In genomic region chr16:22323998-22324786, GRCh38 we compare ENCODE assay signal across 24 cellular contexts. TPM values are rescaled to one million over a fixed set of nuclear protein-coding genes. Genes with fewer than 3 reads are reported as not detected.
DNase-seq lines count a peak whose midpoint lies in the region; TF ChIP-seq lines count a peak whose summit lies in the region.
"Had no signal": no experiment of that assay in that cellular context is flagged by ENCODE, and none has a peak within 500 bp of the region (broad histone marks: within the 10 kb centered on the region; RNA-seq: fewer than 3 reads in every experiment).

No MANE protein-coding gene starts in this region.

- no peak overlapping the region for H2AFZ ChIP-seq in hepatocyte

- H3K9me3 ChIP-seq in HEK293 (ENCODE audit: control insufficient read depth, insufficient read depth, low read depth, low read length) (no peaks in the 10 kb centered on the region), endodermal cell (ENCODE audit: control insufficient read depth, low read length) (no peaks in the 10 kb centered on the region), MG63 (no peaks in the 10 kb centered on the region), hepatocyte (ENCODE audit: low read depth) (no peaks in the 10 kb centered on the region)
- H3K9me3 ChIP-seq in CD8-positive, alpha-beta memory T cell (ENCODE audit: low read length), result no peaks in the 10 kb centered on the region
- H3K9me3 ChIP-seq: BLaER1 treated with 17β-estradiol and CSF1 and Interleukin-3, amounts not matched to agents 10 nM and 100 nM; heart left ventricle; lower lobe of right lung; prostate gland; sigmoid colon; SK-N-SH; testis; uterus had no signal

- CTCF ChIA-PET in HEK293 (lab: Yijun Ruan, JAX), result no interaction called here
- CTCF ChIA-PET in CD8-positive, alpha-beta memory T cell (lab: Charles Lee), result interaction anchor here (0.8 to 1.2 kb wide), 2 partner anchors 24 to 29 kb away, joined by 3 to 4 read pairs; no protein-coding TSS in a partner anchor

- H3K4me2 ChIP-seq in hepatocyte, result no peak overlapping the region
- H3K4me2 ChIP-seq: BLaER1 treated with 17β-estradiol and CSF1 and Interleukin-3, amounts not matched to agents 10 nM and 100 nM; SK-N-SH had no signal

- H3K27me3 ChIP-seq in endodermal cell (ENCODE audit: control insufficient read depth, insufficient read depth, low read length, poor library complexity, severe bottlenecking) (no peaks in the 10 kb centered on the region), MG63 (no peaks in the 10 kb centered on the region), hepatocyte (no peaks in the 10 kb centered on the region)
- no peaks in the 10 kb centered on the region for H3K27me3 ChIP-seq in CD8-positive, alpha-beta memory T cell (ENCODE audit: insufficient read depth, low read length, poor library complexity, severe bottlenecking)
- H3K27me3 ChIP-seq: BLaER1 treated with 17β-estradiol and CSF1 and Interleukin-3, amounts not matched to agents 10 nM and 100 nM; heart left ventricle; sigmoid colon; testis; uterus had no signal

- H3K36me3 ChIP-seq in HEK293 (ENCODE audit: control insufficient read depth in 2 of 2, insufficient read depth in 1 of 2, low read length in 2 of 2), result peaks cover 6 to 89% of the 10 kb centered on the region in 2 experiments; a peak in 2 of 3 replicates
- peaks cover 63% of the 10 kb centered on the region for H3K36me3 ChIP-seq in endodermal cell (ENCODE audit: control insufficient read depth, insufficient read depth, low read length)
- H3K36me3 ChIP-seq in CD8-positive, alpha-beta memory T cell (ENCODE audit: insufficient read depth, low read length), result peaks cover 56% of the 10 kb centered on the region
- peaks cover 95% of the 10 kb centered on the region for H3K36me3 ChIP-seq in MG63
- no peaks in the 10 kb centered on the region for H3K36me3 ChIP-seq in hepatocyte (replicated peaks; ENCODE audit: insufficient read depth, low read depth)
- H3K36me3 ChIP-seq: uterus had no signal

- H4K20me1 ChIP-seq in hepatocyte (ENCODE audit: insufficient read depth, poor library complexity, severe bottlenecking), result peaks cover 3% of the 10 kb centered on the region

- no peak overlapping the region for H3K9ac ChIP-seq in endodermal cell (ENCODE audit: extremely low read depth, low read length, poor library complexity, severe bottlenecking)
- H3K9ac ChIP-seq: BLaER1 treated with 17β-estradiol and CSF1 and Interleukin-3, amounts not matched to agents 10 nM and 100 nM; SK-N-SH had no signal

- no peak for DNase-seq in activated naive CD8-positive, alpha-beta T cell treated with anti-CD3 and anti-CD28 coated beads for 36 hours
- DNase-seq in endodermal cell (peak; percentile 34), progenitor cell of endocrine pancreas (ENCODE audit: low spot score, unreplicated experiment) (no peak), MG63 (no peak), hepatocyte (ENCODE audit: low spot score) (no peak)
- DNase-seq in CD8-positive, alpha-beta memory T cell, result no peak
- DNase-seq: activated CD4-positive, alpha-beta T cell treated with anti-CD3 and anti-CD28 coated beads for 48 hours; activated effector memory CD4-positive, alpha-beta T cell treated with Interleukin-2 at 50 U/mL for 16 hours; effector memory CD4-positive, alpha-beta T cell; heart left ventricle; lower lobe of right lung; MV-4-11; NCI-H510A; sigmoid colon; SK-N-SH; stimulated activated CD4-positive, alpha-beta T cell treated with anti-CD3 and anti-CD28 coated beads, Interleukin-4, amount 100 ng/mL, for 4 hours; stimulated activated naive CD4-positive, alpha-beta T cell; testis; uterus had no signal

- H3K9me2 ChIP-seq in hepatocyte (replicated peaks; ENCODE audit: insufficient read depth), result no peaks in the 10 kb centered on the region
- H3K9me2 ChIP-seq: SK-N-SH had no signal

- H3K4me3 Mint-ChIP-seq in activated naive CD8-positive, alpha-beta T cell, result no peak overlapping the region
- no peak overlapping the region for H3K4me3 Mint-ChIP-seq in activated naive CD8-positive, alpha-beta T cell treated with anti-CD3 and anti-CD28 coated beads for 36 hours
- H3K4me3 Mint-ChIP-seq in endodermal cell, result no peak overlapping the region
- no peak overlapping the region for H3K4me3 Mint-ChIP-seq in progenitor cell of endocrine pancreas (ENCODE audit: low read depth)
- no peak overlapping the region for H3K4me3 Mint-ChIP-seq in CD8-positive, alpha-beta memory T cell

- H3K4me1 Mint-ChIP-seq in activated naive CD8-positive, alpha-beta T cell (ENCODE audit: low read depth), result peaks cover 14% of the 10 kb centered on the region
- peaks cover 7% of the 10 kb centered on the region for H3K4me1 Mint-ChIP-seq in activated naive CD8-positive, alpha-beta T cell treated with anti-CD3 and anti-CD28 coated beads for 36 hours
- H3K4me1 Mint-ChIP-seq in endodermal cell, result no peaks in the 10 kb centered on the region
- no peaks in the 10 kb centered on the region for H3K4me1 Mint-ChIP-seq in progenitor cell of endocrine pancreas (ENCODE audit: low read depth)
- H3K4me1 Mint-ChIP-seq in CD8-positive, alpha-beta memory T cell, result peaks cover 5 to 17% (median 9%) of the 10 kb centered on the region in 3 donors

- no peaks in the 10 kb centered on the region for H3K27me3 Mint-ChIP-seq in activated naive CD8-positive, alpha-beta T cell
- no peaks in the 10 kb centered on the region for H3K27me3 Mint-ChIP-seq in activated naive CD8-positive, alpha-beta T cell treated with anti-CD3 and anti-CD28 coated beads for 36 hours
- H3K27me3 Mint-ChIP-seq in endodermal cell (ENCODE audit: insufficient read depth) (no peaks in the 10 kb centered on the region), progenitor cell of endocrine pancreas (no peaks in the 10 kb centered on the region)
- H3K27me3 Mint-ChIP-seq in CD8-positive, alpha-beta memory T cell, result no peaks in the 10 kb centered on the region

- TF ChIP-seq CTCF in HEK293 (tag by site-specific recombination; IDR thresholded peaks at IDR 0.05), result no peak
- TF ChIP-seq CTCF in endodermal cell (conservative IDR thresholded peaks at IDR 0.05), result no peak
- TF ChIP-seq CTCF in progenitor cell of endocrine pancreas (IDR thresholded peaks at IDR 0.05; ENCODE audit: unreplicated experiment), result no peak
- no peak for TF ChIP-seq CTCF in hepatocyte (IDR thresholded peaks at IDR 0.05; ENCODE audit: poor library complexity)

- H3K4me3 ChIP-seq in HEK293 (ENCODE audit: low read depth, low read length) (no peak overlapping the region), endodermal cell (ENCODE audit: low read length) (no peak overlapping the region), MG63 (no peak overlapping the region), hepatocyte (no peak overlapping the region)
- H3K4me3 ChIP-seq in CD8-positive, alpha-beta memory T cell (ENCODE audit: low read length), result no peak overlapping the region
- H3K4me3 ChIP-seq: BLaER1 treated with 17β-estradiol and CSF1 and Interleukin-3, amounts not matched to agents 10 nM and 100 nM; heart left ventricle; lower lobe of right lung; prostate gland; sigmoid colon; testis; uterus had no signal

- POLR2A ChIA-PET in HEK293 (lab: Yijun Ruan, JAX), result no interaction called here
- POLR2A ChIA-PET in CD8-positive, alpha-beta memory T cell (lab: Charles Lee), result no interaction called here

- H3K79me2 ChIP-seq in hepatocyte, result peaks cover 4% of the 10 kb centered on the region

- peak overlapping the region; percentile 34 for H3K27ac Mint-ChIP-seq in activated naive CD8-positive, alpha-beta T cell
- H3K27ac Mint-ChIP-seq in activated naive CD8-positive, alpha-beta T cell treated with anti-CD3 and anti-CD28 coated beads for 36 hours, result no peak overlapping the region
- H3K27ac Mint-ChIP-seq in endodermal cell, result no peak overlapping the region
- H3K27ac Mint-ChIP-seq in progenitor cell of endocrine pancreas, result peak overlapping the region; percentile 52
- H3K27ac Mint-ChIP-seq in CD8-positive, alpha-beta memory T cell, result peak overlapping the region in 1 of 8 donors; percentile 41

- no peak overlapping the region for H3K27ac ChIP-seq in HEK293 (ENCODE audit: extremely low read depth, low read depth, low read length)
- H3K27ac ChIP-seq in endodermal cell (ENCODE audit: low read depth, low read length), result no peak overlapping the region
- no peak overlapping the region for H3K27ac ChIP-seq in CD8-positive, alpha-beta memory T cell (ENCODE audit: low read depth, low read length)
- H3K27ac ChIP-seq in hepatocyte, result no peak overlapping the region
- H3K27ac ChIP-seq: BLaER1 treated with 17β-estradiol and CSF1 and Interleukin-3, amounts not matched to agents 10 nM and 100 nM; heart left ventricle; lower lobe of right lung; prostate gland; sigmoid colon; testis; uterus; VCaP had no signal

- H3K4me1 ChIP-seq in HEK293 (ENCODE audit: control insufficient read depth, insufficient read depth, low read length) (no peaks in the 10 kb centered on the region), endodermal cell (ENCODE audit: control insufficient read depth, insufficient read depth, low read length) (no peaks in the 10 kb centered on the region), hepatocyte (ENCODE audit: insufficient read depth) (no peaks in the 10 kb centered on the region)
- peaks cover 4% of the 10 kb centered on the region for H3K4me1 ChIP-seq in CD8-positive, alpha-beta memory T cell (ENCODE audit: insufficient read depth, low read length)
- H3K4me1 ChIP-seq: BLaER1 treated with 17β-estradiol and CSF1 and Interleukin-3, amounts not matched to agents 10 nM and 100 nM; lower lobe of right lung; prostate gland; testis had no signal

- no peaks in the 10 kb centered on the region for H3K9me3 Mint-ChIP-seq in activated naive CD8-positive, alpha-beta T cell (ENCODE audit: low read depth)
- H3K9me3 Mint-ChIP-seq in activated naive CD8-positive, alpha-beta T cell treated with anti-CD3 and anti-CD28 coated beads for 36 hours, result no peaks in the 10 kb centered on the region
- H3K9me3 Mint-ChIP-seq in endodermal cell, result no peaks in the 10 kb centered on the region
- H3K9me3 Mint-ChIP-seq in progenitor cell of endocrine pancreas (ENCODE audit: low read depth), result no peaks in the 10 kb centered on the region
- H3K9me3 Mint-ChIP-seq in CD8-positive, alpha-beta memory T cell, result no peaks in the 10 kb centered on the region

- WGBS in endodermal cell (ENCODE audit: insufficient coverage in 1 of 2, insufficient read length in 1 of 2), 2 experiments, result 95 to 98% methylated on average over 9 to 23 of the region's 23 CpGs
- 96% methylated on average over 23 of the region's 23 CpGs for WGBS in hepatocyte (ENCODE audit: low lambda C conversion rate, missing lambda C conversion rate)

- peaks cover 2% of the 10 kb centered on the region for H3K36me3 Mint-ChIP-seq in activated naive CD8-positive, alpha-beta T cell
- H3K36me3 Mint-ChIP-seq in activated naive CD8-positive, alpha-beta T cell treated with anti-CD3 and anti-CD28 coated beads for 36 hours, result peaks cover 20% of the 10 kb centered on the region
- H3K36me3 Mint-ChIP-seq in endodermal cell (ENCODE audit: low read depth) (peaks cover 58% of the 10 kb centered on the region), progenitor cell of endocrine pancreas (ENCODE audit: insufficient read depth) (peaks cover 4% of the 10 kb centered on the region)
- peaks cover 5 to 89% (median 15%) of the 10 kb centered on the region in 3 donors for H3K36me3 Mint-ChIP-seq in CD8-positive, alpha-beta memory T cell

RNA-seq across cellular contexts. Expression of gene POLR3E, which starts 27.0 kb away (rescaled TPM):
- 10 to 100 TPM; 94.3 to 95.8 TPM for total RNA-seq in activated naive CD8-positive, alpha-beta T cell treated with anti-CD3 and anti-CD28 coated beads for 36 hours
- 10 to 100 TPM; 73.1 to 73.6 TPM for total RNA-seq in endodermal cell
- 40.2 TPM for polyA plus RNA-seq in endodermal cell (2013, experiment 1 of 2)
- polyA plus RNA-seq in endodermal cell (2013, experiment 2 of 2), result 31.3 TPM
- 65.0 and 69.6 TPM in 2 replicates for total RNA-seq in progenitor cell of endocrine pancreas
- total RNA-seq in CD8-positive, alpha-beta memory T cell, result 100 to 1,000 TPM; 103 to 116 TPM
- polyA plus RNA-seq in CD8-positive, alpha-beta memory T cell, result 14.9 TPM
- total RNA-seq in MG63 (2014; rRNA removed; shearing (Covaris generic); ENCODE audit: low replicate concordance), result 51.9 and 81.6 TPM in 2 replicates
- 31.5 and 62.5 TPM in 2 replicates for total RNA-seq in hepatocyte
- polyA plus RNA-seq in hepatocyte, result 23.5 and 26.9 TPM in 2 replicates

RNA-seq across cellular contexts. Expression of gene CDR2, which starts 50.2 kb away (rescaled TPM):
- total RNA-seq in activated naive CD8-positive, alpha-beta T cell treated with anti-CD3 and anti-CD28 coated beads for 36 hours, result 10 to 100 TPM; 31.6 to 34.7 TPM
- 10 to 100 TPM; 17.6 to 24.3 TPM for total RNA-seq in endodermal cell
- polyA plus RNA-seq in endodermal cell (2013, experiment 1 of 2), result 18.3 TPM
- 21.8 TPM for polyA plus RNA-seq in endodermal cell (2013, experiment 2 of 2)
- total RNA-seq in progenitor cell of endocrine pancreas, result 16.6 and 17.7 TPM in 2 replicates
- total RNA-seq in CD8-positive, alpha-beta memory T cell, result 10 to 100 TPM; 38.9 to 41.2 TPM
- polyA plus RNA-seq in CD8-positive, alpha-beta memory T cell, result 79.1 TPM
- total RNA-seq in MG63 (2014; rRNA removed; shearing (Covaris generic); ENCODE audit: low replicate concordance), result 41.9 and 63.4 TPM in 2 replicates
- 28.8 and 30.9 TPM in 2 replicates for total RNA-seq in hepatocyte
- 22.9 and 26.7 TPM in 2 replicates for polyA plus RNA-seq in hepatocyte

Comparison
In these comparisons a context has a peak if more than half of its experiments do, and no peak if none do; other contexts are left out.
1. H3K27ac Mint-ChIP-seq: peak in activated naive CD8-positive, alpha-beta T cell (single experiment) and progenitor cell of endocrine pancreas (single experiment); none in activated naive CD8-positive, alpha-beta T cell treated with anti-CD3 and anti-CD28 coated beads for 36 hours (single experiment) and endodermal cell (single experiment).